ENCODE assay signal across 12 cellular contexts in genomic region chr22:42716221-42716620, GRCh38.
DNase-seq lines count a peak whose midpoint lies in the region; ATAC-seq and TF ChIP-seq lines count a peak whose summit lies in the region.
"Had no signal": no experiment of that assay in that cellular context is flagged by ENCODE, and none has a peak within 500 bp of the region (broad histone marks: within the 10 kb centered on the region; RNA-seq: fewer than 3 reads in every experiment).

No MANE protein-coding gene starts in this region.

- peaks cover 3% of the 10 kb centered on the region; the same call in 1 of the 2 replicates for H3K27me3 ChIP-seq in OCI-LY1 (ENCODE audit: insufficient read depth, low read length)

- TF ChIP-seq CTCF in OCI-LY1 (IDR thresholded peaks at IDR 0.05; ENCODE audit: low read length): no peak
- no peak for TF ChIP-seq CTCF in nephron (IDR thresholded peaks at IDR 0.05; ENCODE audit: unreplicated experiment in 3 of 3)

- ATAC-seq in GM18861 (IDR thresholded peaks at IDR 0.05; ENCODE audit: unreplicated experiment) (peak; percentile 37), HG02642 (IDR thresholded peaks at IDR 0.05; ENCODE audit: poor library complexity, unreplicated experiment) (peak; percentile 22)

- no peaks in the 10 kb centered on the region for H3K36me3 ChIP-seq in OCI-LY1 (ENCODE audit: insufficient read depth, low read length)

- H2AFZ ChIP-seq in OCI-LY1 (ENCODE audit: low read length): no peak overlapping the region

- H3K4me1 Mint-ChIP-seq in nephron: peaks cover 18% of the 10 kb centered on the region

- H4K20me1 ChIP-seq in OCI-LY1 (ENCODE audit: insufficient read depth, low read length): no peaks in the 10 kb centered on the region

- peaks cover 60% of the 10 kb centered on the region for H3K4me1 ChIP-seq in OCI-LY1 (ENCODE audit: insufficient read depth, low read length, severe bottlenecking)

- peak overlapping the region; percentile 82 for H3K27ac ChIP-seq in OCI-LY1 (ENCODE audit: low read depth, low read length, poor library complexity, severe bottlenecking)

- H3K4me3 Mint-ChIP-seq in nephron: peak overlapping the region in 1 of 3 experiments; percentile 23

- H3K4me3 ChIP-seq in OCI-LY1 (ENCODE audit: low read depth, low read length, poor library complexity, severe bottlenecking): no peak overlapping the region

- no peak for DNase-seq in activated CD4-positive, CD25-positive, alpha-beta regulatory T cell (lab: John Stamatoyannopoulos, UW)
- DNase-seq in NCI-H1105 treated with DMSO at 0.1 percent for 48 hours (lab: John Stamatoyannopoulos, UW) (no peak), activated gamma-delta T cell treated with Interleukin-2 at 50 U/mL for 16 hours (no peak), DMS 273 (lab: John Stamatoyannopoulos, UW; ENCODE audit: unreplicated experiment) (no peak)
- DNase-seq: activated gamma-delta T cell; Calu3; NCI-H1092 treated with DMSO at 0.1 percent for 48 hours; stimulated activated naive CD4-positive, alpha-beta T cell had no signal

- peak overlapping the region; percentile 5; the same call in 1 of the 2 replicates for H3K9ac ChIP-seq in OCI-LY1 (ENCODE audit: low read length)

- peaks cover 10% of the 10 kb centered on the region; the same call in 1 of the 2 replicates for H3F3A ChIP-seq in OCI-LY1 (ENCODE audit: insufficient read depth, low read length)

- peaks cover 46% of the 10 kb centered on the region for H3K27me3 Mint-ChIP-seq in nephron (ENCODE audit: low read depth)

- H3K9me3 Mint-ChIP-seq in nephron: no peaks in the 10 kb centered on the region

- H3K9me3 ChIP-seq in OCI-LY1 (ENCODE audit: low read length): no peaks in the 10 kb centered on the region

- peaks cover 2% of the 10 kb centered on the region for H3K36me3 Mint-ChIP-seq in nephron (ENCODE audit: low read depth)

- H3K9me2 ChIP-seq in OCI-LY1 (ENCODE audit: low read depth, low read length): no peaks in the 10 kb centered on the region

- H3K79me2 ChIP-seq in OCI-LY1 (ENCODE audit: insufficient read depth, low read length): no peaks in the 10 kb centered on the region

- peak overlapping the region in 2 of 3 experiments; percentile 79 to 90 for H3K27ac Mint-ChIP-seq in nephron

- peak overlapping the region; percentile 14; the same call in 1 of the 2 replicates for H3K4me2 ChIP-seq in OCI-LY1 (ENCODE audit: low read length)
